Comparison of ENCODE assay signal across 13 cellular contexts in the genomic region with DNA sequence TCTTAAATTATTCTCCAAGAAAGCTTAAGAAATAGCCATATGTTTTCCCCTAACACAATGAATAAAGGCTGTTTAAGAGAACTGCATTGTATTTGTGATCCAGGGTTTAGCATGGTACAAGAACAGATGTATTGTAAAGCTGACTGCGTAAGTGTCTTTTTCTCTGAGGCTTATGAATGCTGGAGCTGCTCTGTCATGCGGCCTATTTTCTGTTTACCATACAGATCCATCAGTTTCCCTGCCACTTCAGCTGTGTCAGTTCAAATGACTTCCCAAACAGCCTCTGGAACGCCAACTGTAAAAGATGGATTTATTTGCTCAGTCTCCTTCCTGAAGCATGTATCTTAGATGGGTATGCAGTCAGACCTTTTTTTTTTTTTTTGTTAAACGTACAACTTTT.
"Had no signal": no experiment of that assay in that cellular context is flagged by ENCODE, and none has a peak within 500 bp of the region (broad histone marks: within the 10 kb centered on the region; RNA-seq: fewer than 3 reads in every experiment).

No MANE protein-coding gene starts in this region.

- H3K36me3 ChIP-seq: esophagus squamous epithelium, lower lobe of right lung, tibial artery had no signal

- H3K79me2 ChIP-seq: hepatocyte had no signal

- H3K4me2 ChIP-seq: hepatocyte had no signal

- H3K27me3 ChIP-seq: body of pancreas, esophagus squamous epithelium, hepatocyte, tibial artery had no signal

- H2AFZ ChIP-seq: hepatocyte had no signal

- H3K4me1 ChIP-seq: body of pancreas, esophagus squamous epithelium, lower lobe of right lung, tibial artery had no signal

- H3K9me3 ChIP-seq: body of pancreas, esophagus squamous epithelium, lower lobe of right lung, tibial artery had no signal

- DNase-seq: activated CD4-positive, alpha-beta T cell treated with anti-CD3 and anti-CD28 coated beads, Interleukin-2, amount 50 U/mL, for 48 hours; activated gamma-delta T cell treated with Interleukin-2 at 50 U/mL for 16 hours; body of pancreas; effector memory CD8-positive, alpha-beta T cell; esophagus squamous epithelium; left cardiac atrium; lower lobe of right lung; occipital lobe; stimulated activated CD4-positive, alpha-beta T cell treated with anti-CD3 and anti-CD28 coated beads, Interleukin-12 subunit alpha, Interleukin-12 subunit beta, amount 100 ng/mL, for 4 hours; stimulated activated CD4-positive, alpha-beta T cell treated with anti-CD3 and anti-CD28 coated beads, Interleukin-1b, Interleukin-23, amount 100 ng/mL, for 48 hours; stimulated activated naive CD4-positive, alpha-beta T cell treated with Interleukin-2 at 50 U/mL for 16 hours; tibial artery had no signal

- H3K4me3 ChIP-seq: body of pancreas, esophagus squamous epithelium, hepatocyte, lower lobe of right lung, tibial artery had no signal

- H3K27ac ChIP-seq: body of pancreas, esophagus squamous epithelium, hepatocyte, lower lobe of right lung, tibial artery had no signal
